ENCODE assay signal across 1 cellular context in the genomic region with DNA sequence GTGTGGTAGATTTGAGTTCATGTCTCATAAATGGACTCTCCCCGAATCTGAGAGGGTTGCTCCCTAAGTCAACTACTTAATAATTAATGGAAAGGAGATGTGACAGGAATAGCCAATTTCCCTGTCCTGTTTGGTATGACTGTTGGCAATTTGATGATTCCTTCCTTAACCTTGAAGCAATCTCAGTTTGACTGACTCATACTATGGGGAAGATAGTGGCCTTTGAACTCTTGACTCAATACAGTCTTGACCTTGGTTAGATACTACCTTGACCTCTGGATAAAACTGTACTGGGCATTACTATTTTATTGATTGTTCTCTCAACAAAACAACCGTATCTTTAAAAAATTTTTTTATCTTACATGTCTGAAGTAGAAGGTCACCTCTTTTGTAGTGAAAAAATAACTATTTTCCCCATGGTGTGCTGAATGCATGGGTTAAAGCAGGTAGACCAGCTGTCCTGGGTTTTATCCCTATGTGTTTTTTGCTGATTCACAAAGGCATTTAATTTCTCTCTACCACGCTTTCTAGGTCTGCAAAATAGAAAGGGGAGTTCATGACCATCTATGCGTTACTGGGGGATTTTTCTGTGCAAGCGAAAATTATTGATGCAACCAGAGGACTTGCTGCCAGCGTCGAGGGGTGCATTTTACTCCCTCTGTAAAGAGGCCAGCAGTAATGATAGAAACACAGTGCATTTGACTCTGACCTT.
TF ChIP-seq lines count a peak whose summit lies in the region.

No MANE protein-coding gene starts in this region.

TF ChIP-seq in GM23338, 12 proteins besides CTCF, POLR2A, EP300 and RAD21 (continued from another document):
- TF ChIP-seq, protein P1, sequence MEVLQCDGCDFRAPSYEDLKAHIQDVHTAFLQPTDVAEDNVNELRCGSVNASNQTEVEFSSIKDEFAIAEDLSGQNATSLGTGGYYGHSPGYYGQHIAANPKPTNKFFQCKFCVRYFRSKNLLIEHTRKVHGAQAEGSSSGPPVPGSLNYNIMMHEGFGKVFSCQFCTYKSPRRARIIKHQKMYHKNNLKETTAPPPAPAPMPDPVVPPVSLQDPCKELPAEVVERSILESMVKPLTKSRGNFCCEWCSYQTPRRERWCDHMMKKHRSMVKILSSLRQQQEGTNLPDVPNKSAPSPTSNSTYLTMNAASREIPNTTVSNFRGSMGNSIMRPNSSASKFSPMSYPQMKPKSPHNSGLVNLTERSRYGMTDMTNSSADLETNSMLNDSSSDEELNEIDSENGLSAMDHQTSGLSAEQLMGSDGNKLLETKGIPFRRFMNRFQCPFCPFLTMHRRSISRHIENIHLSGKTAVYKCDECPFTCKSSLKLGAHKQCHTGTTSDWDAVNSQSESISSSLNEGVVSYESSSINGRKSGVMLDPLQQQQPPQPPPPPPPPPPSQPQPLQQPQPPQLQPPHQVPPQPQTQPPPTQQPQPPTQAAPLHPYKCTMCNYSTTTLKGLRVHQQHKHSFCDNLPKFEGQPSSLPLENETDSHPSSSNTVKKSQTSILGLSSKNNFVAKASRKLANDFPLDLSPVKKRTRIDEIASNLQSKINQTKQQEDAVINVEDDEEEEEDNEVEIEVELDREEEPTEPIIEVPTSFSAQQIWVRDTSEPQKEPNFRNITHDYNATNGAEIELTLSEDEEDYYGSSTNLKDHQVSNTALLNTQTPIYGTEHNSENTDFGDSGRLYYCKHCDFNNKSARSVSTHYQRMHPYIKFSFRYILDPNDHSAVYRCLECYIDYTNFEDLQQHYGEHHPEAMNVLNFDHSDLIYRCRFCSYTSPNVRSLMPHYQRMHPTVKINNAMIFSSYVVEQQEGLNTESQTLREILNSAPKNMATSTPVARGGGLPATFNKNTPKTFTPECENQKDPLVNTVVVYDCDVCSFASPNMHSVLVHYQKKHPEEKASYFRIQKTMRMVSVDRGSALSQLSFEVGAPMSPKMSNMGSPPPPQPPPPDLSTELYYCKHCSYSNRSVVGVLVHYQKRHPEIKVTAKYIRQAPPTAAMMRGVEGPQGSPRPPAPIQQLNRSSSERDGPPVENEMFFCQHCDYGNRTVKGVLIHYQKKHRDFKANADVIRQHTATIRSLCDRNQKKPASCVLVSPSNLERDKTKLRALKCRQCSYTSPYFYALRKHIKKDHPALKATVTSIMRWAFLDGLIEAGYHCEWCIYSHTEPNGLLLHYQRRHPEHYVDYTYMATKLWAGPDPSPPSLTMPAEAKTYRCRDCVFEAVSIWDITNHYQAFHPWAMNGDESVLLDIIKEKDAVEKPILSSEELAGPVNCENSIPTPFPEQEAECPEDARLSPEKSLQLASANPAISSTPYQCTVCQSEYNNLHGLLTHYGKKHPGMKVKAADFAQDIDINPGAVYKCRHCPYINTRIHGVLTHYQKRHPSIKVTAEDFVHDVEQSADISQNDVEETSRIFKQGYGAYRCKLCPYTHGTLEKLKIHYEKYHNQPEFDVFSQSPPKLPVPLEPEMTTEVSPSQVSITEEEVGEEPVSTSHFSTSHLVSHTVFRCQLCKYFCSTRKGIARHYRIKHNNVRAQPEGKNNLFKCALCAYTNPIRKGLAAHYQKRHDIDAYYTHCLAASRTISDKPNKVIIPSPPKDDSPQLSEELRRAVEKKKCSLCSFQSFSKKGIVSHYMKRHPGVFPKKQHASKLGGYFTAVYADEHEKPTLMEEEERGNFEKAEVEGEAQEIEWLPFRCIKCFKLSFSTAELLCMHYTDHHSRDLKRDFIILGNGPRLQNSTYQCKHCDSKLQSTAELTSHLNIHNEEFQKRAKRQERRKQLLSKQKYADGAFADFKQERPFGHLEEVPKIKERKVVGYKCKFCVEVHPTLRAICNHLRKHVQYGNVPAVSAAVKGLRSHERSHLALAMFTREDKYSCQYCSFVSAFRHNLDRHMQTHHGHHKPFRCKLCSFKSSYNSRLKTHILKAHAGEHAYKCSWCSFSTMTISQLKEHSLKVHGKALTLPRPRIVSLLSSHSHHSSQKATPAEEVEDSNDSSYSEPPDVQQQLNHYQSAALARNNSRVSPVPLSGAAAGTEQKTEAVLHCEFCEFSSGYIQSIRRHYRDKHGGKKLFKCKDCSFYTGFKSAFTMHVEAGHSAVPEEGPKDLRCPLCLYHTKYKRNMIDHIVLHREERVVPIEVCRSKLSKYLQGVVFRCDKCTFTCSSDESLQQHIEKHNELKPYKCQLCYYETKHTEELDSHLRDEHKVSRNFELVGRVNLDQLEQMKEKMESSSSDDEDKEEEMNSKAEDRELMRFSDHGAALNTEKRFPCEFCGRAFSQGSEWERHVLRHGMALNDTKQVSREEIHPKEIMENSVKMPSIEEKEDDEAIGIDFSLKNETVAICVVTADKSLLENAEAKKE (CRISPR knock-in tag; IDR thresholded peaks at IDR 0.05), result no peak
- no peak for TF ChIP-seq JUNB (IDR thresholded peaks at IDR 0.05; ENCODE audit: unreplicated experiment)
- no peak for TF ChIP-seq CREB1 (CRISPR knock-in tag; IDR thresholded peaks at IDR 0.05; ENCODE audit: low read depth)
- TF ChIP-seq POLR2AphosphoS5 (IDR thresholded peaks at IDR 0.05; ENCODE audit: low read depth), result no peak
- TF ChIP-seq, protein P2, sequence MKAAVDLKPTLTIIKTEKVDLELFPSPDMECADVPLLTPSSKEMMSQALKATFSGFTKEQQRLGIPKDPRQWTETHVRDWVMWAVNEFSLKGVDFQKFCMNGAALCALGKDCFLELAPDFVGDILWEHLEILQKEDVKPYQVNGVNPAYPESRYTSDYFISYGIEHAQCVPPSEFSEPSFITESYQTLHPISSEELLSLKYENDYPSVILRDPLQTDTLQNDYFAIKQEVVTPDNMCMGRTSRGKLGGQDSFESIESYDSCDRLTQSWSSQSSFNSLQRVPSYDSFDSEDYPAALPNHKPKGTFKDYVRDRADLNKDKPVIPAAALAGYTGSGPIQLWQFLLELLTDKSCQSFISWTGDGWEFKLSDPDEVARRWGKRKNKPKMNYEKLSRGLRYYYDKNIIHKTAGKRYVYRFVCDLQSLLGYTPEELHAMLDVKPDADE (IDR thresholded peaks at IDR 0.05), result no peak
- no peak for TF ChIP-seq EZH2phosphoT487 (IDR thresholded peaks at IDR 0.05; ENCODE audit: unreplicated experiment)
- TF ChIP-seq, protein P3, sequence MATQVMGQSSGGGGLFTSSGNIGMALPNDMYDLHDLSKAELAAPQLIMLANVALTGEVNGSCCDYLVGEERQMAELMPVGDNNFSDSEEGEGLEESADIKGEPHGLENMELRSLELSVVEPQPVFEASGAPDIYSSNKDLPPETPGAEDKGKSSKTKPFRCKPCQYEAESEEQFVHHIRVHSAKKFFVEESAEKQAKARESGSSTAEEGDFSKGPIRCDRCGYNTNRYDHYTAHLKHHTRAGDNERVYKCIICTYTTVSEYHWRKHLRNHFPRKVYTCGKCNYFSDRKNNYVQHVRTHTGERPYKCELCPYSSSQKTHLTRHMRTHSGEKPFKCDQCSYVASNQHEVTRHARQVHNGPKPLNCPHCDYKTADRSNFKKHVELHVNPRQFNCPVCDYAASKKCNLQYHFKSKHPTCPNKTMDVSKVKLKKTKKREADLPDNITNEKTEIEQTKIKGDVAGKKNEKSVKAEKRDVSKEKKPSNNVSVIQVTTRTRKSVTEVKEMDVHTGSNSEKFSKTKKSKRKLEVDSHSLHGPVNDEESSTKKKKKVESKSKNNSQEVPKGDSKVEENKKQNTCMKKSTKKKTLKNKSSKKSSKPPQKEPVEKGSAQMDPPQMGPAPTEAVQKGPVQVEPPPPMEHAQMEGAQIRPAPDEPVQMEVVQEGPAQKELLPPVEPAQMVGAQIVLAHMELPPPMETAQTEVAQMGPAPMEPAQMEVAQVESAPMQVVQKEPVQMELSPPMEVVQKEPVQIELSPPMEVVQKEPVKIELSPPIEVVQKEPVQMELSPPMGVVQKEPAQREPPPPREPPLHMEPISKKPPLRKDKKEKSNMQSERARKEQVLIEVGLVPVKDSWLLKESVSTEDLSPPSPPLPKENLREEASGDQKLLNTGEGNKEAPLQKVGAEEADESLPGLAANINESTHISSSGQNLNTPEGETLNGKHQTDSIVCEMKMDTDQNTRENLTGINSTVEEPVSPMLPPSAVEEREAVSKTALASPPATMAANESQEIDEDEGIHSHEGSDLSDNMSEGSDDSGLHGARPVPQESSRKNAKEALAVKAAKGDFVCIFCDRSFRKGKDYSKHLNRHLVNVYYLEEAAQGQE (IDR thresholded peaks at IDR 0.05; ENCODE audit: unreplicated experiment), result no peak
- TF ChIP-seq STAT1 (IDR thresholded peaks at IDR 0.05; ENCODE audit: unreplicated experiment), result no peak
TF ChIP-seq in GM23338: peak in this region for 0.
